In the genomic region with DNA sequence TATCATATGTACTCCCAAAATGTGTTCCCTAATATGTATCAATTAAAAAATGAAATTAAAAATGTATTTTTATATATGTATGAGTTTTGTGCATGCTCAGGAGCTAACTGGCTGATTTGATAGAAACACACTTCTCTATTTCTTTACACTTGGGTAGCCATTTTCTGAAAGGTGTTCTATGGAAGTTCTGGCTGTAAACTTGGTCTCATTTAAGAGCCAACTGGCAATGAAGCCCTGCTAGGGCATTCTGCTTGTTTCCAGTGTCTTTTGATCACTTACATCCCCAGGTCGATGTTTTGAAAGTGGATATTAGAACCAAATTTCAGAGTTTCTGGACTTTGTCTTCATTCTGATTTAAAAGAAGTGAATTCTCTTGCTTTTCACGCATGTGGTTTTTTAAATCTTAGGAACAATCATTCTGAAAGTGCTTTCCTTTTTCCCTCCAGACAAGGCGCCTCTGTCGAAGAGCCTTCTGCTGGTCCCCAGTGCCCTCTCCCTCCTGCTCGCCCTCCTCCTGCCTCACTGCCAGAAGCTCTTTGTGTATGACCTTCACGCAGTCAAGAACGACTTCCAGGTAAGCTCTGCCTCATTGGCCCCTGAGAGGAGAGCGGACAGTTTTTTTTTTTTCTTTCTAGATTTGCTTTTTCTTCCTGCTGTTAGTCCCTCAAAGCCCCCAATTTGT, we compare ENCODE assay signal across 11 cellular contexts. TPM values are rescaled to one million over a fixed set of nuclear protein-coding genes. Genes with fewer than 3 reads are reported as not detected.
DNase-seq lines count a peak whose midpoint lies in the region; ATAC-seq lines count a peak whose summit lies in the region.
"Had no signal": no experiment of that assay in that cellular context is flagged by ENCODE, and none has a peak within 500 bp of the region (broad histone marks: within the 10 kb centered on the region; RNA-seq: fewer than 3 reads in every experiment).

No MANE protein-coding gene starts in this region.

- no peak overlapping the region for H3K27ac ChIP-seq in GM23248
- H3K27ac ChIP-seq: esophagus muscularis mucosa had no signal

- no peaks in the 10 kb centered on the region; the same call in 1 of the 2 replicates for H4K20me1 ChIP-seq in GM23248 (ENCODE audit: insufficient read depth)

- no peaks in the 10 kb centered on the region for H3K9me3 ChIP-seq in GM23248 (ENCODE audit: low read depth)
- H3K9me3 ChIP-seq: esophagus muscularis mucosa had no signal

- H3K9me3 Mint-ChIP-seq in stimulated activated naive B cell treated with anti-CD40 and anti-IgM and Interleukin-4, amounts not matched to agents 10 μg/mL and 1 μg/mL and 100 μg/mL, for 72 hours = no peaks in the 10 kb centered on the region

- no peak overlapping the region for H3K4me2 ChIP-seq in GM23248 (ENCODE audit: unreplicated experiment)

- peak; percentile 77 for ATAC-seq in HG02884 (IDR thresholded peaks at IDR 0.05; ENCODE audit: unreplicated experiment)
- peak; percentile 89 to 94 for ATAC-seq in stimulated activated naive B cell treated with anti-CD40 and anti-IgM and Interleukin-4, amounts not matched to agents 10 μg/mL and 1 μg/mL and 100 μg/mL, for 72 hours (replicated peaks)

- no peak overlapping the region for H3K9ac ChIP-seq in GM23248

- peaks cover 28 to 46% of the 10 kb centered on the region in 2 donors for H3K36me3 Mint-ChIP-seq in stimulated activated naive B cell treated with anti-CD40 and anti-IgM and Interleukin-4, amounts not matched to agents 10 μg/mL and 1 μg/mL and 100 μg/mL, for 72 hours

- no peaks in the 10 kb centered on the region for H3F3A ChIP-seq in GM23248 (ENCODE audit: insufficient read depth)

- in situ Hi-C loops in GM23248 (cut with MboI) = no loop called here

- no peaks in the 10 kb centered on the region for H3K27me3 Mint-ChIP-seq in stimulated activated naive B cell treated with anti-CD40 and anti-IgM and Interleukin-4, amounts not matched to agents 10 μg/mL and 1 μg/mL and 100 μg/mL, for 72 hours

- WGBS in GM23248 (ENCODE audit: low coverage in 1 of 2, low lambda C conversion rate in 2 of 2, missing lambda C conversion rate in 2 of 2), 2 experiments = 88 to 91% methylated on average over 8 of the region's 8 CpGs

- no peaks in the 10 kb centered on the region for H3K27me3 ChIP-seq in GM23248 (replicated peaks; ENCODE audit: insufficient read depth)
- H3K27me3 ChIP-seq: esophagus muscularis mucosa had no signal

- H3K4me3 Mint-ChIP-seq in stimulated activated naive B cell treated with anti-CD40 and anti-IgM and Interleukin-4, amounts not matched to agents 10 μg/mL and 1 μg/mL and 100 μg/mL, for 72 hours = peak overlapping the region; percentile 73

- H3K9me2 ChIP-seq in GM23248 (ENCODE audit: insufficient read depth) = no peaks in the 10 kb centered on the region

- H3K79me2 ChIP-seq in GM23248 (ENCODE audit: insufficient read depth) = peaks cover 32% of the 10 kb centered on the region

- H2AFZ ChIP-seq in GM23248 = no peak overlapping the region

- no peak overlapping the region for H3K4me3 ChIP-seq in GM23248
- H3K4me3 ChIP-seq: esophagus muscularis mucosa had no signal

- peaks cover 31 to 73% of the 10 kb centered on the region in 2 donors for H3K4me1 Mint-ChIP-seq in stimulated activated naive B cell treated with anti-CD40 and anti-IgM and Interleukin-4, amounts not matched to agents 10 μg/mL and 1 μg/mL and 100 μg/mL, for 72 hours

- DNase-seq in activated CD8-positive, alpha-beta memory T cell treated with anti-CD3 and anti-CD28 coated beads, Interleukin-2, amount 50 U/mL, for 4 hours = peak; percentile 42
- no peak for DNase-seq in activated CD8-positive, alpha-beta memory T cell treated with anti-CD3 and anti-CD28 coated beads, Interleukin-2, amount 50 U/mL, for 48 hours
- DNase-seq in activated effector memory CD4-positive, alpha-beta T cell treated with anti-CD3 and anti-CD28 coated beads, Interleukin-2, amount 50 U/mL, for 16 hours = peak; percentile 75
- DNase-seq in stimulated activated naive B cell treated with anti-CD40 and anti-IgM and Interleukin-4, amounts not matched to agents 10 μg/mL and 1 μg/mL and 100 μg/mL, for 72 hours = no peak
- no peak for DNase-seq in DMS 273 treated with DMSO at 0.1 percent for 48 hours (lab: John Stamatoyannopoulos, UW)
- no peak for DNase-seq in GM23248
- no peak for DNase-seq in NCI-H1694 treated with DMSO at 0.1 percent for 48 hours (lab: John Stamatoyannopoulos, UW)
- DNase-seq: NCI-H2171 treated with DMSO at 0.1 percent for 48 hours; stimulated activated CD8-positive, alpha-beta memory T cell treated with anti-CD3 and anti-CD28 coated beads, Interleukin-4, amount 100 ng/mL, for 48 hours had no signal

- H3K4me1 ChIP-seq in GM23248 (ENCODE audit: insufficient read depth) = no peaks in the 10 kb centered on the region
- H3K4me1 ChIP-seq: esophagus muscularis mucosa had no signal

- H3K27ac Mint-ChIP-seq in stimulated activated naive B cell treated with anti-CD40 and anti-IgM and Interleukin-4, amounts not matched to agents 10 μg/mL and 1 μg/mL and 100 μg/mL, for 72 hours = peak overlapping the region; percentile 70

- H3K36me3 ChIP-seq in GM23248 (ENCODE audit: low read depth) = peaks cover 6% of the 10 kb centered on the region

RNA-seq across cellular contexts. Expression of gene GPR18, which starts 20.1 kb away (rescaled TPM):
- not detected in 2 replicates for total RNA-seq in GM23248 (2014; rRNA removed; shearing (Covaris generic))
- 0.22 and 0.46 TPM in 2 replicates for polyA plus RNA-seq in GM23248 (2016; fragmentation: Nextera tagmentation; extraction: Ambion mirVana)
- total RNA-seq: esophagus muscularis mucosa had no signal

RNA-seq across cellular contexts. Expression of gene UBAC2, which starts 37.5 kb away (rescaled TPM):
- total RNA-seq in GM23248 (2014; rRNA removed; shearing (Covaris generic)) = 44.8 and 66.1 TPM in 2 replicates
- polyA plus RNA-seq in GM23248 (2016; fragmentation: Nextera tagmentation; extraction: Ambion mirVana) = 95.9 and 96.5 TPM in 2 replicates

Comparison
In these comparisons a context has a peak if more than half of its experiments do, and no peak if none do; other contexts are left out.
1. DNase-seq: peak in activated CD8-positive, alpha-beta memory T cell treated with anti-CD3 and anti-CD28 coated beads, Interleukin-2, amount 50 U/mL, for 4 hours (single experiment) and activated effector memory CD4-positive, alpha-beta T cell treated with anti-CD3 and anti-CD28 coated beads, Interleukin-2, amount 50 U/mL, for 16 hours (single experiment); none in activated CD8-positive, alpha-beta memory T cell treated with anti-CD3 and anti-CD28 coated beads, Interleukin-2, amount 50 U/mL, for 48 hours (single experiment), stimulated activated naive B cell treated with anti-CD40 and anti-IgM and Interleukin-4, amounts not matched to agents 10 μg/mL and 1 μg/mL and 100 μg/mL, for 72 hours (single experiment), DMS 273 treated with DMSO at 0.1 percent for 48 hours (single experiment), GM23248 (single experiment) and NCI-H1694 treated with DMSO at 0.1 percent for 48 hours (single experiment).